ENCODE assay signal across 13 cellular contexts in genomic region chr14:103523583-103523969, GRCh38. TPM values are rescaled to one million over a fixed set of nuclear protein-coding genes. Genes with fewer than 3 reads are reported as not detected.
A peak's percentile ranks its signal among the peaks of the same experiment; 100 is the strongest.
DNase-seq lines count a peak whose midpoint lies in the region; FAIRE-seq and TF ChIP-seq lines count a peak whose summit lies in the region.
"Had no signal": no experiment of that assay in that cellular context is flagged by ENCODE, and none has a peak within 500 bp of the region (broad histone marks: within the 10 kb centered on the region; RNA-seq: fewer than 3 reads in every experiment).

No MANE protein-coding gene starts in this region.

- H3K4me1 Mint-ChIP-seq in activated naive CD4-positive, alpha-beta T cell treated with anti-CD3 and anti-CD28 coated beads for 36 hours (ENCODE audit: low read depth), result peaks cover 16% of the 10 kb centered on the region
- H3K4me1 Mint-ChIP-seq in activated T-helper 1 cell treated with anti-CD3 and anti-CD28 coated beads, Interleukin-12 subunit alpha, Interleukin-12 subunit beta, Interleukin-2, Interleukin-4 antibody, amounts not matched to agents 30 ng/mL and 10 ng/mL and 1 ng/mL, durations not matched to agents 14 hours and 24 hours and 36 hours (ENCODE audit: low read depth), result peaks cover 20% of the 10 kb centered on the region
- peaks cover 15 to 16% of the 10 kb centered on the region in 2 donors for H3K4me1 Mint-ChIP-seq in immature natural killer cell

- peak overlapping the region; percentile 15 for H3K4me3 Mint-ChIP-seq in activated naive CD4-positive, alpha-beta T cell treated with anti-CD3 and anti-CD28 coated beads for 36 hours
- H3K4me3 Mint-ChIP-seq in activated T-helper 1 cell treated with anti-CD3 and anti-CD28 coated beads, Interleukin-12 subunit alpha, Interleukin-12 subunit beta, Interleukin-2, Interleukin-4 antibody, amounts not matched to agents 30 ng/mL and 10 ng/mL and 1 ng/mL, durations not matched to agents 14 hours and 24 hours and 36 hours, result peak overlapping the region; percentile 69
- H3K4me3 Mint-ChIP-seq in immature natural killer cell, result peak overlapping the region; percentile 11 to 56 (median 20)

- no peaks in the 10 kb centered on the region for H3K36me3 Mint-ChIP-seq in activated naive CD4-positive, alpha-beta T cell treated with anti-CD3 and anti-CD28 coated beads for 36 hours (ENCODE audit: low read depth)
- no peaks in the 10 kb centered on the region for H3K36me3 Mint-ChIP-seq in activated T-helper 1 cell treated with anti-CD3 and anti-CD28 coated beads, Interleukin-12 subunit alpha, Interleukin-12 subunit beta, Interleukin-2, Interleukin-4 antibody, amounts not matched to agents 30 ng/mL and 10 ng/mL and 1 ng/mL, durations not matched to agents 14 hours and 24 hours and 36 hours (ENCODE audit: low read depth)
- no peaks in the 10 kb centered on the region for H3K36me3 Mint-ChIP-seq in immature natural killer cell

- CTCF ChIA-PET in activated naive CD4-positive, alpha-beta T cell treated with anti-CD3 and anti-CD28 coated beads for 36 hours (lab: Charles Lee), result no interaction called here

- intact Hi-C loops in activated naive CD4-positive, alpha-beta T cell treated with anti-CD3 and anti-CD28 coated beads for 36 hours (cut with micrococcal nuclease), result no loop called here
- intact Hi-C loops in activated T-helper 1 cell treated with anti-CD3 and anti-CD28 coated beads, Interleukin-12 subunit alpha, Interleukin-12 subunit beta, Interleukin-2, Interleukin-4 antibody, amounts not matched to agents 30 ng/mL and 10 ng/mL and 1 ng/mL, durations not matched to agents 14 hours and 24 hours and 36 hours (cut with micrococcal nuclease), result loop anchor here (10.0 kb wide), 1 partner anchor 189 kb away; the partner anchor contains the start of gene EIF5

- no peak for TF ChIP-seq POLR2A in H54 (IDR thresholded peaks at IDR 0.05; ENCODE audit: low read depth, low read length)

- no peak overlapping the region for H3K27ac Mint-ChIP-seq in activated naive CD4-positive, alpha-beta T cell treated with anti-CD3 and anti-CD28 coated beads for 36 hours
- no peak overlapping the region for H3K27ac Mint-ChIP-seq in activated T-helper 1 cell treated with anti-CD3 and anti-CD28 coated beads, Interleukin-12 subunit alpha, Interleukin-12 subunit beta, Interleukin-2, Interleukin-4 antibody, amounts not matched to agents 30 ng/mL and 10 ng/mL and 1 ng/mL, durations not matched to agents 14 hours and 24 hours and 36 hours
- H3K27ac Mint-ChIP-seq in immature natural killer cell, result no peak overlapping the region

- FAIRE-seq in H54 (lab: Jason Lieb, UNC), result no peak
- FAIRE-seq: endometrium had no signal

- peaks cover 8% of the 10 kb centered on the region for H3K27me3 Mint-ChIP-seq in activated naive CD4-positive, alpha-beta T cell treated with anti-CD3 and anti-CD28 coated beads for 36 hours (ENCODE audit: low read depth)
- H3K27me3 Mint-ChIP-seq in activated T-helper 1 cell treated with anti-CD3 and anti-CD28 coated beads, Interleukin-12 subunit alpha, Interleukin-12 subunit beta, Interleukin-2, Interleukin-4 antibody, amounts not matched to agents 30 ng/mL and 10 ng/mL and 1 ng/mL, durations not matched to agents 14 hours and 24 hours and 36 hours (ENCODE audit: insufficient read depth), result peaks cover 19% of the 10 kb centered on the region
- peaks cover 0 to 7% (median 5%) of the 10 kb centered on the region in 3 donors for H3K27me3 Mint-ChIP-seq in immature natural killer cell (ENCODE audit: low read depth in 3 of 3)

- no peak for DNase-seq in activated naive CD4-positive, alpha-beta T cell treated with anti-CD3 and anti-CD28 coated beads for 36 hours
- no peak for DNase-seq in activated naive CD4-positive, alpha-beta T cell treated with Interleukin-2 at 50 U/mL for 16 hours
- DNase-seq in activated T-helper 1 cell treated with anti-CD3 and anti-CD28 coated beads, Interleukin-12 subunit alpha, Interleukin-12 subunit beta, Interleukin-2, Interleukin-4 antibody, amounts not matched to agents 30 ng/mL and 10 ng/mL and 1 ng/mL, durations not matched to agents 14 hours and 24 hours and 36 hours (ENCODE audit: low spot score), result no peak
- DNase-seq in immature natural killer cell (no peak), superior temporal gyrus (ENCODE audit: extremely low spot score) (peak; percentile 4), HuH-7.5 (ENCODE audit: low spot score) (no peak), NCI-H510A treated with DMSO at 0.1 percent for 48 hours (lab: John Stamatoyannopoulos, UW) (no peak), H54 (ENCODE audit: insufficient read length, low spot score) (no peak)
- DNase-seq: Kasumi-1, NCI-H2029 treated with DMSO at 0.1 percent for 48 hours, SW 1271, upper lobe of right lung had no signal

- H3K9me3 Mint-ChIP-seq in activated naive CD4-positive, alpha-beta T cell treated with anti-CD3 and anti-CD28 coated beads for 36 hours, result no peaks in the 10 kb centered on the region
- H3K9me3 Mint-ChIP-seq in activated T-helper 1 cell treated with anti-CD3 and anti-CD28 coated beads, Interleukin-12 subunit alpha, Interleukin-12 subunit beta, Interleukin-2, Interleukin-4 antibody, amounts not matched to agents 30 ng/mL and 10 ng/mL and 1 ng/mL, durations not matched to agents 14 hours and 24 hours and 36 hours, result no peaks in the 10 kb centered on the region
- no peaks in the 10 kb centered on the region for H3K9me3 Mint-ChIP-seq in immature natural killer cell

RNA-seq across cellular contexts. Expression of gene CKB, which starts 0.9 kb away (rescaled TPM):
- total RNA-seq in activated naive CD4-positive, alpha-beta T cell treated with anti-CD3 and anti-CD28 coated beads for 36 hours, result 1 to 10 TPM; 3.8 to 4.9 TPM
- total RNA-seq in activated T-helper 1 cell treated with anti-CD3 and anti-CD28 coated beads, Interleukin-12 subunit alpha, Interleukin-12 subunit beta, Interleukin-2, Interleukin-4 antibody, amounts not matched to agents 30 ng/mL and 10 ng/mL and 1 ng/mL, durations not matched to agents 14 hours and 24 hours and 36 hours, result 13.7 and 16.0 TPM in 2 replicates
- polyA plus RNA-seq in immature natural killer cell, result 1 to 10 TPM in 2 of 3 donors, under 1 TPM in 1; 0.34 to 1.6 (median 1.1) TPM

RNA-seq across cellular contexts. Expression of gene TRMT61A, which starts 5.4 kb away (rescaled TPM):
- total RNA-seq in activated naive CD4-positive, alpha-beta T cell treated with anti-CD3 and anti-CD28 coated beads for 36 hours, result 1 to 10 TPM; 6.6 to 6.7 TPM
- 23.4 and 23.7 TPM in 2 replicates for total RNA-seq in activated T-helper 1 cell treated with anti-CD3 and anti-CD28 coated beads, Interleukin-12 subunit alpha, Interleukin-12 subunit beta, Interleukin-2, Interleukin-4 antibody, amounts not matched to agents 30 ng/mL and 10 ng/mL and 1 ng/mL, durations not matched to agents 14 hours and 24 hours and 36 hours
- 1 to 10 TPM; 1.4 to 7.7 (median 5.0) TPM for polyA plus RNA-seq in immature natural killer cell

RNA-seq across cellular contexts. Expression of gene BAG5, which starts 38.9 kb away (rescaled TPM):
- 10 to 100 TPM; 15.5 to 16.6 TPM for total RNA-seq in activated naive CD4-positive, alpha-beta T cell treated with anti-CD3 and anti-CD28 coated beads for 36 hours
- 33.8 and 34.1 TPM in 2 replicates for total RNA-seq in activated T-helper 1 cell treated with anti-CD3 and anti-CD28 coated beads, Interleukin-12 subunit alpha, Interleukin-12 subunit beta, Interleukin-2, Interleukin-4 antibody, amounts not matched to agents 30 ng/mL and 10 ng/mL and 1 ng/mL, durations not matched to agents 14 hours and 24 hours and 36 hours
- polyA plus RNA-seq in immature natural killer cell, result 10 to 100 TPM; 23.5 to 58.7 (median 36.5) TPM

RNA-seq across cellular contexts. Expression of gene COA8, which starts 39.2 kb away (rescaled TPM):
- total RNA-seq in activated naive CD4-positive, alpha-beta T cell treated with anti-CD3 and anti-CD28 coated beads for 36 hours, result 10 to 100 TPM; 36.8 to 48.4 TPM
- 37.2 and 39.7 TPM in 2 replicates for total RNA-seq in activated T-helper 1 cell treated with anti-CD3 and anti-CD28 coated beads, Interleukin-12 subunit alpha, Interleukin-12 subunit beta, Interleukin-2, Interleukin-4 antibody, amounts not matched to agents 30 ng/mL and 10 ng/mL and 1 ng/mL, durations not matched to agents 14 hours and 24 hours and 36 hours
- 10 to 100 TPM; 60.6 to 87.5 (median 64.5) TPM for polyA plus RNA-seq in immature natural killer cell

Comparison
In these comparisons a context has a peak if more than half of its experiments do, and no peak if none do; other contexts are left out.
1. H3K4me3 Mint-ChIP-seq: peak in every context shown above with its lines; median percentile 69 in activated T-helper 1 cell treated with anti-CD3 and anti-CD28 coated beads, Interleukin-12 subunit alpha, Interleukin-12 subunit beta, Interleukin-2, Interleukin-4 antibody, amounts not matched to agents 30 ng/mL and 10 ng/mL and 1 ng/mL, durations not matched to agents 14 hours and 24 hours and 36 hours; 20 in immature natural killer cell; 15 in activated naive CD4-positive, alpha-beta T cell treated with anti-CD3 and anti-CD28 coated beads for 36 hours.